In genomic region chr3:73448041-73448440, GRCh38 we compare ENCODE assay signal across 16 cellular contexts.
"Had no signal": no experiment of that assay in that cellular context is flagged by ENCODE, and none has a peak within 500 bp of the region (broad histone marks: within the 10 kb centered on the region; RNA-seq: fewer than 3 reads in every experiment).

No MANE protein-coding gene starts in this region.

- H3K9me3 ChIP-seq: right atrium auricular region, tibial nerve, vagina had no signal

- H3K36me3 Mint-ChIP-seq: activated naive CD4-positive, alpha-beta T cell treated with anti-CD3 and anti-CD28 coated beads, Interleukin-2, amount 50 U/mL, for 24 hours; naive thymus-derived CD8-positive, alpha-beta T cell; stimulated activated memory B cell treated with anti-CD40 and anti-IgM and Interleukin-4, amounts not matched to agents 10 μg/mL and 1 μg/mL and 100 μg/mL, for 72 hours had no signal

- H3K27me3 ChIP-seq: right atrium auricular region, tibial nerve, vagina had no signal

- H3K27me3 Mint-ChIP-seq: activated naive CD4-positive, alpha-beta T cell treated with anti-CD3 and anti-CD28 coated beads, Interleukin-2, amount 50 U/mL, for 24 hours; activated T-helper 17 cell treated with anti-CD3 and anti-CD28 coated beads, Interleukin-2, amount 50 U/mL, for 72 hours; brain; stimulated activated memory B cell treated with anti-CD40 and anti-IgM and Interleukin-4, amounts not matched to agents 10 μg/mL and 1 μg/mL and 100 μg/mL, for 72 hours had no signal

- DNase-seq: activated CD4-positive, alpha-beta T cell treated with anti-CD3 and anti-CD28 coated beads, Interleukin-2, amount 50 U/mL, for 1 hour; activated T-cell treated with anti-CD3 and anti-CD28 coated beads for 4 hours; dermis blood vessel endothelial cell; endodermal cell; glutamatergic neuron; naive thymus-derived CD8-positive, alpha-beta T cell; posterior cingulate gyrus had no signal

- ATAC-seq: activated T-helper 17 cell treated with anti-CD3 and anti-CD28 coated beads, Interleukin-2, amount 50 U/mL, for 72 hours; naive thymus-derived CD8-positive, alpha-beta T cell had no signal

- H3K27ac Mint-ChIP-seq: activated naive CD4-positive, alpha-beta T cell treated with anti-CD3 and anti-CD28 coated beads, Interleukin-2, amount 50 U/mL, for 24 hours; activated T-helper 17 cell treated with anti-CD3 and anti-CD28 coated beads, Interleukin-2, amount 50 U/mL, for 72 hours; brain; endodermal cell; naive thymus-derived CD8-positive, alpha-beta T cell; stimulated activated memory B cell treated with anti-CD40 and anti-IgM and Interleukin-4, amounts not matched to agents 10 μg/mL and 1 μg/mL and 100 μg/mL, for 72 hours had no signal

- H3K9me3 Mint-ChIP-seq: activated naive CD4-positive, alpha-beta T cell treated with anti-CD3 and anti-CD28 coated beads, Interleukin-2, amount 50 U/mL, for 24 hours; activated T-helper 17 cell treated with anti-CD3 and anti-CD28 coated beads, Interleukin-2, amount 50 U/mL, for 72 hours; endodermal cell; stimulated activated memory B cell treated with anti-CD40 and anti-IgM and Interleukin-4, amounts not matched to agents 10 μg/mL and 1 μg/mL and 100 μg/mL, for 72 hours had no signal

- H3K4me3 ChIP-seq: right atrium auricular region, skin epidermis, tibial nerve, vagina had no signal

- H3K4me3 Mint-ChIP-seq: activated naive CD4-positive, alpha-beta T cell treated with anti-CD3 and anti-CD28 coated beads, Interleukin-2, amount 50 U/mL, for 24 hours; activated T-helper 17 cell treated with anti-CD3 and anti-CD28 coated beads, Interleukin-2, amount 50 U/mL, for 72 hours; brain; endodermal cell; naive thymus-derived CD8-positive, alpha-beta T cell; stimulated activated memory B cell treated with anti-CD40 and anti-IgM and Interleukin-4, amounts not matched to agents 10 μg/mL and 1 μg/mL and 100 μg/mL, for 72 hours had no signal

- FAIRE-seq: TTC549 had no signal

- H3K4me1 Mint-ChIP-seq: activated naive CD4-positive, alpha-beta T cell treated with anti-CD3 and anti-CD28 coated beads, Interleukin-2, amount 50 U/mL, for 24 hours; activated T-helper 17 cell treated with anti-CD3 and anti-CD28 coated beads, Interleukin-2, amount 50 U/mL, for 72 hours; naive thymus-derived CD8-positive, alpha-beta T cell had no signal

- H3K36me3 ChIP-seq: right atrium auricular region, tibial nerve, vagina had no signal

- H3K27ac ChIP-seq: skin epidermis, tibial nerve, vagina had no signal
